9 cellular contexts compared by ENCODE assay signal in genomic region chr13:31797154-31797775, GRCh38. TPM values are rescaled to one million over a fixed set of nuclear protein-coding genes. Genes with fewer than 3 reads are reported as not detected.
A peak's percentile ranks its signal among the peaks of the same experiment; 100 is the strongest.
DNase-seq lines count a peak whose midpoint lies in the region; ATAC-seq and TF ChIP-seq lines count a peak whose summit lies in the region.
"Had no signal": no experiment of that assay in that cellular context is flagged by ENCODE, and none has a peak within 500 bp of the region (broad histone marks: within the 10 kb centered on the region; RNA-seq: fewer than 3 reads in every experiment).

No MANE protein-coding gene starts in this region.

- H3K27me3 ChIP-seq in BE2C: no peaks in the 10 kb centered on the region

- no peaks in the 10 kb centered on the region for H3K4me1 Mint-ChIP-seq in brain
- H3K4me1 Mint-ChIP-seq in activated CD8-positive, alpha-beta T cell treated with anti-CD3 and anti-CD28 coated beads, Interleukin-2, amount 10 ng/mL, durations not matched to agents 7 days and 5 days (ENCODE audit: low read depth): peaks cover 3% of the 10 kb centered on the region
- H3K4me1 Mint-ChIP-seq in activated CD8-positive, alpha-beta memory T cell treated with anti-CD3 and anti-CD28 coated beads, Interleukin-2, amount 10 ng/mL, durations not matched to agents 7 days and 5 days: peaks cover 4% of the 10 kb centered on the region

- CTCF ChIA-PET in activated CD8-positive, alpha-beta T cell treated with anti-CD3 and anti-CD28 coated beads, Interleukin-2, amount 10 ng/mL, durations not matched to agents 7 days and 5 days (lab: Charles Lee): no interaction called here
- CTCF ChIA-PET in activated CD8-positive, alpha-beta memory T cell treated with anti-CD3 and anti-CD28 coated beads, Interleukin-2, amount 10 ng/mL, durations not matched to agents 7 days and 5 days (lab: Charles Lee): no interaction called here

- H3K27me3 Mint-ChIP-seq in brain: peaks cover 7% of the 10 kb centered on the region
- no peaks in the 10 kb centered on the region for H3K27me3 Mint-ChIP-seq in activated CD8-positive, alpha-beta T cell treated with anti-CD3 and anti-CD28 coated beads, Interleukin-2, amount 10 ng/mL, durations not matched to agents 7 days and 5 days (ENCODE audit: low read depth)
- no peaks in the 10 kb centered on the region for H3K27me3 Mint-ChIP-seq in activated CD8-positive, alpha-beta memory T cell treated with anti-CD3 and anti-CD28 coated beads, Interleukin-2, amount 10 ng/mL, durations not matched to agents 7 days and 5 days

- no peaks in the 10 kb centered on the region; the same call in 1 of the 2 replicates for H3K9me3 ChIP-seq in BE2C

- POLR2A ChIA-PET in activated CD8-positive, alpha-beta T cell treated with anti-CD3 and anti-CD28 coated beads, Interleukin-2, amount 10 ng/mL, durations not matched to agents 7 days and 5 days (lab: Charles Lee): no interaction called here

- H3K4me3 Mint-ChIP-seq in brain: no peak overlapping the region
- no peak overlapping the region for H3K4me3 Mint-ChIP-seq in activated CD8-positive, alpha-beta T cell treated with anti-CD3 and anti-CD28 coated beads, Interleukin-2, amount 10 ng/mL, durations not matched to agents 7 days and 5 days
- no peak overlapping the region for H3K4me3 Mint-ChIP-seq in activated CD8-positive, alpha-beta memory T cell treated with anti-CD3 and anti-CD28 coated beads, Interleukin-2, amount 10 ng/mL, durations not matched to agents 7 days and 5 days

- TF ChIP-seq CTCF in BE2C (IDR thresholded peaks at IDR 0.05; ENCODE audit: low read depth, low read length) (peak; percentile 65), LNCaP clone FGC (IDR thresholded peaks at IDR 0.05; ENCODE audit: control insufficient read depth, extremely low read depth, insufficient read depth) (peak; percentile 52), brain (conservative IDR thresholded peaks at IDR 0.05) (peak; percentile 56 to 69)

- no peak for DNase-seq in BE2C
- DNase-seq in LNCaP clone FGC (ENCODE audit: low read depth): no peak
- DNase-seq in lung microvascular endothelial cell (ENCODE audit: low read depth in 2 of 2): peak; percentile 26 to 54
- no peak for DNase-seq in activated CD8-positive, alpha-beta T cell treated with anti-CD3 and anti-CD28 coated beads, Interleukin-2, amount 10 ng/mL, durations not matched to agents 7 days and 5 days
- DNase-seq in activated CD8-positive, alpha-beta memory T cell treated with anti-CD3 and anti-CD28 coated beads, Interleukin-2, amount 10 ng/mL, durations not matched to agents 7 days and 5 days: no peak
- no peak for DNase-seq in activated T-cell treated with anti-CD3 and anti-CD28 coated beads, Interleukin-2, amount 50 U/mL, for 48 hours
- DNase-seq: stimulated activated CD4-positive, alpha-beta T cell treated with anti-CD3 and anti-CD28 coated beads, Interleukin-2, amount 100 ng/mL, for 48 hours had no signal

- no peaks in the 10 kb centered on the region for H3K36me3 Mint-ChIP-seq in brain
- no peaks in the 10 kb centered on the region for H3K36me3 Mint-ChIP-seq in activated CD8-positive, alpha-beta T cell treated with anti-CD3 and anti-CD28 coated beads, Interleukin-2, amount 10 ng/mL, durations not matched to agents 7 days and 5 days (ENCODE audit: low read depth)
- H3K36me3 Mint-ChIP-seq in activated CD8-positive, alpha-beta memory T cell treated with anti-CD3 and anti-CD28 coated beads, Interleukin-2, amount 10 ng/mL, durations not matched to agents 7 days and 5 days: no peaks in the 10 kb centered on the region

- no peak overlapping the region for H3K4me3 ChIP-seq in BE2C (ENCODE audit: low read depth, low read length)
- no peak overlapping the region for H3K4me3 ChIP-seq in LNCaP clone FGC (ENCODE audit: low read depth, low read length)

- ATAC-seq in activated CD8-positive, alpha-beta T cell treated with anti-CD3 and anti-CD28 coated beads, Interleukin-2, amount 10 ng/mL, durations not matched to agents 7 days and 5 days: no peak
- ATAC-seq in HG03097 (IDR thresholded peaks at IDR 0.05; ENCODE audit: low FRiP score, unreplicated experiment): no peak
- no peak for ATAC-seq in activated CD8-positive, alpha-beta memory T cell treated with anti-CD3 and anti-CD28 coated beads, Interleukin-2, amount 10 ng/mL, durations not matched to agents 7 days and 5 days

- no peaks in the 10 kb centered on the region for H3K9me3 Mint-ChIP-seq in brain
- no peaks in the 10 kb centered on the region for H3K9me3 Mint-ChIP-seq in activated CD8-positive, alpha-beta T cell treated with anti-CD3 and anti-CD28 coated beads, Interleukin-2, amount 10 ng/mL, durations not matched to agents 7 days and 5 days (ENCODE audit: insufficient read depth)
- no peaks in the 10 kb centered on the region for H3K9me3 Mint-ChIP-seq in activated CD8-positive, alpha-beta memory T cell treated with anti-CD3 and anti-CD28 coated beads, Interleukin-2, amount 10 ng/mL, durations not matched to agents 7 days and 5 days (ENCODE audit: low read depth)

- H3K4me1 ChIP-seq in BE2C: no peaks in the 10 kb centered on the region

- no peaks in the 10 kb centered on the region for H3K36me3 ChIP-seq in BE2C

- no peak overlapping the region for H3K27ac Mint-ChIP-seq in brain
- H3K27ac Mint-ChIP-seq in activated CD8-positive, alpha-beta T cell treated with anti-CD3 and anti-CD28 coated beads, Interleukin-2, amount 10 ng/mL, durations not matched to agents 7 days and 5 days: no peak overlapping the region
- H3K27ac Mint-ChIP-seq in activated CD8-positive, alpha-beta memory T cell treated with anti-CD3 and anti-CD28 coated beads, Interleukin-2, amount 10 ng/mL, durations not matched to agents 7 days and 5 days: no peak overlapping the region

RNA-seq across cellular contexts. Expression of gene RXFP2, which starts 57.9 kb away (rescaled TPM):
- not detected for polyA plus RNA-seq in BE2C (2012; ENCODE audit: insufficient read depth, insufficient read length, low read depth)
- not detected for polyA plus RNA-seq in brain (ENCODE audit: insufficient read depth, low read depth, low replicate concordance)
- not detected in 2 replicates for total RNA-seq in lung microvascular endothelial cell
- not detected for total RNA-seq in activated CD8-positive, alpha-beta T cell treated with anti-CD3 and anti-CD28 coated beads, Interleukin-2, amount 10 ng/mL, durations not matched to agents 7 days and 5 days
- total RNA-seq in activated CD8-positive, alpha-beta memory T cell treated with anti-CD3 and anti-CD28 coated beads, Interleukin-2, amount 10 ng/mL, durations not matched to agents 7 days and 5 days: not detected

Comparison
In these comparisons a context has a peak if more than half of its experiments do, and no peak if none do; other contexts are left out.
1. DNase-seq: peak in lung microvascular endothelial cell (2 of 2); none in BE2C (single experiment), LNCaP clone FGC (single experiment), activated CD8-positive, alpha-beta T cell treated with anti-CD3 and anti-CD28 coated beads, Interleukin-2, amount 10 ng/mL, durations not matched to agents 7 days and 5 days (single experiment), activated CD8-positive, alpha-beta memory T cell treated with anti-CD3 and anti-CD28 coated beads, Interleukin-2, amount 10 ng/mL, durations not matched to agents 7 days and 5 days (single experiment) and activated T-cell treated with anti-CD3 and anti-CD28 coated beads, Interleukin-2, amount 50 U/mL, for 48 hours (0 of 2).
2. Peak in every context shown above with its lines, with median percentiles within 50 percentile points of each other: CTCF ChIP-seq.